In genomic region chr18:79246309-79247108, GRCh38 we compare ENCODE assay signal across 8 cellular contexts.
DNase-seq lines count a peak whose midpoint lies in the region; ATAC-seq and TF ChIP-seq lines count a peak whose summit lies in the region.

No MANE protein-coding gene starts in this region.

- DNase-seq in AG20443 (ENCODE audit: low spot score) (peak; percentile 88), NCI-H524 treated with DMSO at 0.1 percent for 48 hours (lab: John Stamatoyannopoulos, UW) (peak; percentile 1), dermis blood vessel endothelial cell (peak; percentile 88), lower lobe of right lung (peak; percentile 67)
- DNase-seq in activated CD4-positive, alpha-beta T cell treated with anti-CD3 and anti-CD28 coated beads, Interleukin-2, amount 50 U/mL, for 4 hours, result peak; percentile 58 to 63
- DNase-seq in stimulated activated CD8-positive, alpha-beta memory T cell treated with anti-CD3 and anti-CD28 coated beads, Interleukin-12 subunit alpha, Interleukin-12 subunit beta, amount 100 ng/mL, for 4 hours (ENCODE audit: low read depth), result peak; percentile 59

- H3K36me3 ChIP-seq in lower lobe of right lung, result no peaks in the 10 kb centered on the region

- peak; percentile 97 for TF ChIP-seq CTCF in lower lobe of right lung (IDR thresholded peaks at IDR 0.05)

- no peaks in the 10 kb centered on the region for H3K27me3 ChIP-seq in lower lobe of right lung (ENCODE audit: low read depth)

- H3K4me1 ChIP-seq in lower lobe of right lung, result peaks cover 6% of the 10 kb centered on the region

- H3K9me3 ChIP-seq in lower lobe of right lung, result no peaks in the 10 kb centered on the region

- H3K4me3 ChIP-seq in lower lobe of right lung, result peak overlapping the region; percentile 7

- intact Hi-C loops in lower lobe of right lung (cut with DNase I), result no loop called here

- ATAC-seq in GM19025 (IDR thresholded peaks at IDR 0.05; ENCODE audit: low read depth, unreplicated experiment), result peak; percentile 99
- peak; percentile 98 for ATAC-seq in HG03159 (IDR thresholded peaks at IDR 0.05; ENCODE audit: unreplicated experiment)
- peak; percentile 99 for ATAC-seq in lower lobe of right lung

- no peak overlapping the region for H3K27ac ChIP-seq in lower lobe of right lung

Comparison
In these comparisons a context has a peak if more than half of its experiments do, and no peak if none do; other contexts are left out.
1. DNase-seq: peak in every context shown above with its lines; median percentile 88 in AG20443; 88 in dermis blood vessel endothelial cell; 67 in lower lobe of right lung; 60 in activated CD4-positive, alpha-beta T cell treated with anti-CD3 and anti-CD28 coated beads, Interleukin-2, amount 50 U/mL, for 4 hours; 59 in stimulated activated CD8-positive, alpha-beta memory T cell treated with anti-CD3 and anti-CD28 coated beads, Interleukin-12 subunit alpha, Interleukin-12 subunit beta, amount 100 ng/mL, for 4 hours; 1 in NCI-H524 treated with DMSO at 0.1 percent for 48 hours.